ENCODE assay signal across 9 cellular contexts in genomic region chr9:131635912-131636311, GRCh38.
DNase-seq lines count a peak whose midpoint lies in the region; ATAC-seq and TF ChIP-seq lines count a peak whose summit lies in the region.
"Had no signal": no experiment of that assay in that cellular context is flagged by ENCODE, and none has a peak within 500 bp of the region (broad histone marks: within the 10 kb centered on the region; RNA-seq: fewer than 3 reads in every experiment).

No MANE protein-coding gene starts in this region.

- in situ Hi-C loops in GM23248 (cut with MboI), result no loop called here

- H3K27ac Mint-ChIP-seq in activated T-helper 1 cell treated with anti-CD3 and anti-CD28 coated beads, Interleukin-12 subunit alpha, Interleukin-12 subunit beta, Interleukin-2, Interleukin-4 antibody, amounts not matched to agents 30 ng/mL and 10 ng/mL and 1 ng/mL, durations not matched to agents 14 hours and 24 hours and 36 hours, result peak overlapping the region; percentile 85

- WGBS in GM23248 (ENCODE audit: low coverage in 1 of 2, low lambda C conversion rate in 2 of 2, missing lambda C conversion rate in 2 of 2), 2 experiments, result 51 to 64% methylated on average over 5 of the region's 5 CpGs

- H3K9me3 ChIP-seq in GM23248 (ENCODE audit: low read depth) (no peaks in the 10 kb centered on the region), right atrium auricular region (no peaks in the 10 kb centered on the region), skeletal muscle satellite cell (replicated peaks; ENCODE audit: low read length) (no peaks in the 10 kb centered on the region)

- peaks cover 26% of the 10 kb centered on the region for H3K4me1 ChIP-seq in GM23248 (ENCODE audit: insufficient read depth)
- peaks cover 0 to 37% of the 10 kb centered on the region in 2 donors for H3K4me1 ChIP-seq in right atrium auricular region
- H3K4me1 ChIP-seq in skeletal muscle satellite cell (ENCODE audit: control insufficient read depth, insufficient read depth, low read length), result peaks cover 37% of the 10 kb centered on the region

- peaks cover 78% of the 10 kb centered on the region for H3K4me1 Mint-ChIP-seq in activated T-helper 1 cell treated with anti-CD3 and anti-CD28 coated beads, Interleukin-12 subunit alpha, Interleukin-12 subunit beta, Interleukin-2, Interleukin-4 antibody, amounts not matched to agents 30 ng/mL and 10 ng/mL and 1 ng/mL, durations not matched to agents 14 hours and 24 hours and 36 hours (ENCODE audit: low read depth)

- H3K4me3 ChIP-seq in GM23248 (no peak overlapping the region), right atrium auricular region (no peak overlapping the region), skeletal muscle satellite cell (ENCODE audit: low read length) (no peak overlapping the region)

- H3K36me3 Mint-ChIP-seq in activated T-helper 1 cell treated with anti-CD3 and anti-CD28 coated beads, Interleukin-12 subunit alpha, Interleukin-12 subunit beta, Interleukin-2, Interleukin-4 antibody, amounts not matched to agents 30 ng/mL and 10 ng/mL and 1 ng/mL, durations not matched to agents 14 hours and 24 hours and 36 hours (ENCODE audit: low read depth), result peaks cover 47% of the 10 kb centered on the region

- H3K36me3 ChIP-seq in GM23248 (ENCODE audit: low read depth) (no peaks in the 10 kb centered on the region), right atrium auricular region (peaks cover 10% of the 10 kb centered on the region), skeletal muscle satellite cell (ENCODE audit: insufficient read depth, low read length) (peaks cover 16% of the 10 kb centered on the region)

- TF ChIP-seq CTCF in right atrium auricular region (IDR thresholded peaks at IDR 0.05) (no peak), GM10248 (IDR thresholded peaks at IDR 0.05; ENCODE audit: control extremely low read depth, extremely low read depth, low read depth, missing control alignments) (no peak)

- no peaks in the 10 kb centered on the region for H4K20me1 ChIP-seq in GM23248 (ENCODE audit: insufficient read depth)

- POLR2A ChIA-PET in GM10248 (lab: Yijun Ruan, JAX), result interaction anchor here (0.6 kb wide), 1 partner anchor 8 kb away, joined by 3 read pairs; no protein-coding TSS in a partner anchor

- H3K27ac ChIP-seq in GM23248 (peak overlapping the region; percentile 68), right atrium auricular region (peak overlapping the region; percentile 57 to 80)

- TF ChIP-seq POLR2A in erythroblast (IDR thresholded peaks at IDR 0.05; ENCODE audit: low read length), result no peak

- peaks cover 2% of the 10 kb centered on the region for H3K27me3 Mint-ChIP-seq in activated T-helper 1 cell treated with anti-CD3 and anti-CD28 coated beads, Interleukin-12 subunit alpha, Interleukin-12 subunit beta, Interleukin-2, Interleukin-4 antibody, amounts not matched to agents 30 ng/mL and 10 ng/mL and 1 ng/mL, durations not matched to agents 14 hours and 24 hours and 36 hours (ENCODE audit: insufficient read depth)

- DNase-seq in GM23248 (peak; percentile 47), right atrium auricular region (ENCODE audit: low spot score) (no peak), GM10248 (ENCODE audit: extremely low spot score) (no peak), erythroblast (lab: John Stamatoyannopoulos, UW) (no peak)
- no peak for DNase-seq in activated T-helper 1 cell treated with anti-CD3 and anti-CD28 coated beads, Interleukin-12 subunit alpha, Interleukin-12 subunit beta, Interleukin-2, Interleukin-4 antibody, amounts not matched to agents 30 ng/mL and 10 ng/mL and 1 ng/mL, durations not matched to agents 14 hours and 24 hours and 36 hours (ENCODE audit: low spot score)
- DNase-seq in activated CD4-positive, CD25-positive, alpha-beta regulatory T cell (lab: John Stamatoyannopoulos, UW), result no peak
- DNase-seq: NCI-H187 had no signal

- H3K4me2 ChIP-seq in GM23248 (ENCODE audit: unreplicated experiment), result peak overlapping the region; percentile 45
- H3K4me2 ChIP-seq in skeletal muscle satellite cell (ENCODE audit: low read length), result no peak overlapping the region

- H3F3A ChIP-seq in GM23248 (ENCODE audit: insufficient read depth), result peaks cover 26% of the 10 kb centered on the region

- CTCF ChIA-PET in GM10248 (lab: Yijun Ruan, JAX), result interaction anchor here (0.9 to 1.2 kb wide), 4 partner anchors 42 to 110 kb away, joined by 3 to 4 read pairs (median 3); no protein-coding TSS in a partner anchor

- no peak for ATAC-seq in activated CD4-positive, CD25-positive, alpha-beta regulatory T cell treated with anti-CD3 and anti-CD28 coated beads, Interleukin-2, amount 50 U/mL, for 24 hours

- H2AFZ ChIP-seq in GM23248, result no peak overlapping the region

- H3K9ac ChIP-seq in GM23248 (peak overlapping the region; percentile 70), skeletal muscle satellite cell (ENCODE audit: low read depth, low read length) (peak overlapping the region; percentile 31)

- no peaks in the 10 kb centered on the region for H3K9me2 ChIP-seq in GM23248 (ENCODE audit: insufficient read depth)

- intact Hi-C loops in activated T-helper 1 cell treated with anti-CD3 and anti-CD28 coated beads, Interleukin-12 subunit alpha, Interleukin-12 subunit beta, Interleukin-2, Interleukin-4 antibody, amounts not matched to agents 30 ng/mL and 10 ng/mL and 1 ng/mL, durations not matched to agents 14 hours and 24 hours and 36 hours (cut with micrococcal nuclease), result loop anchor here (1.0 to 2.0 kb wide), 6 partner anchors 9 to 93 kb away; no protein-coding TSS in a partner anchor

- H3K79me2 ChIP-seq in GM23248 (ENCODE audit: insufficient read depth), result 0 out of 2 replicates have a peak, but pooled peaks cover 9% of the 10 kb centered on the region

- no peaks in the 10 kb centered on the region for H3K9me3 Mint-ChIP-seq in activated T-helper 1 cell treated with anti-CD3 and anti-CD28 coated beads, Interleukin-12 subunit alpha, Interleukin-12 subunit beta, Interleukin-2, Interleukin-4 antibody, amounts not matched to agents 30 ng/mL and 10 ng/mL and 1 ng/mL, durations not matched to agents 14 hours and 24 hours and 36 hours

- no peaks in the 10 kb centered on the region for H3K27me3 ChIP-seq in GM23248 (replicated peaks; ENCODE audit: insufficient read depth)
- H3K27me3 ChIP-seq in right atrium auricular region, result no peaks in the 10 kb centered on the region
- H3K27me3 ChIP-seq in skeletal muscle satellite cell (ENCODE audit: control insufficient read depth, insufficient read depth, low read length), result no peaks in the 10 kb centered on the region

- no peak overlapping the region for H3K4me3 Mint-ChIP-seq in activated T-helper 1 cell treated with anti-CD3 and anti-CD28 coated beads, Interleukin-12 subunit alpha, Interleukin-12 subunit beta, Interleukin-2, Interleukin-4 antibody, amounts not matched to agents 30 ng/mL and 10 ng/mL and 1 ng/mL, durations not matched to agents 14 hours and 24 hours and 36 hours
